Comparison of ENCODE assay signal across 3 cellular contexts in genomic region chr16:33700320-33700719, GRCh38.
DNase-seq lines count a peak whose midpoint lies in the region; ATAC-seq, FAIRE-seq and TF ChIP-seq lines count a peak whose summit lies in the region.
"Not testable (repeated sequence)": the region's sequence is repeated elsewhere in the genome, so short reads cannot be mapped to it uniquely, and the experiment has no call there.

No MANE protein-coding gene starts in this region.

- FAIRE-seq in RCC 7860 (lab: Jason Lieb, UNC); HepG2 (lab: Jason Lieb, UNC): not testable (repeated sequence)

- TF ChIP-seq POLR2A in HepG2 (IDR thresholded peaks at IDR 0.05; ENCODE audit: insufficient read depth in 1 of 2, low read depth in 2 of 2, low read length in 2 of 2): not testable (repeated sequence)

- in situ Hi-C loops in Caki2 (cut with HindIII; ENCODE audit: low pct_unique_long_range_greater_than_20kb, low sequenced_read_pairs); HepG2 (cut with HindIII; ENCODE audit: extremely low pct_ligation_motif_present, low pct_unique_long_range_greater_than_20kb): not testable (repeated sequence)

- POLR2A ChIA-PET in HepG2 (lab: Yijun Ruan, JAX): not testable (repeated sequence)

- CTCF ChIA-PET in HepG2 (lab: Yijun Ruan, JAX; ENCODE audit: low intra/inter-chr PET ratio, low total read pairs): not testable (repeated sequence)

- H3K27me3 ChIP-seq in HepG2 (ENCODE audit: control insufficient read depth in 1 of 2, insufficient read depth in 2 of 2, low read length in 2 of 2): not testable (repeated sequence)

- not testable (repeated sequence) for ATAC-seq in HepG2

- peak overlapping the region; percentile 3; the same call in 1 of the 2 replicates for H3K4me2 ChIP-seq in HepG2 (ENCODE audit: low read depth, low read length)

- WGBS in HepG2 (ENCODE audit: low lambda C conversion rate): 6% methylated on average over 2 of the region's 2 CpGs

- DNase-seq in Caki2 (ENCODE audit: low read depth) (peak; percentile 10), RCC 7860 (ENCODE audit: low spot score) (peak; percentile 2)
- DNase-seq in HepG2 (ENCODE audit: low spot score): not testable (repeated sequence)

- TF ChIP-seq CTCF in HepG2 (CRISPR knock-in tag; IDR thresholded peaks at IDR 0.05): not testable (repeated sequence)

- H3K36me3 ChIP-seq in HepG2 (replicated peaks in 1 of 2; ENCODE audit: control insufficient read depth in 1 of 2, insufficient read depth in 2 of 2, low read length in 2 of 2): not testable (repeated sequence)

- H3K4me1 ChIP-seq in HepG2 (ENCODE audit: insufficient read depth, low read length): not testable (repeated sequence)

- intact Hi-C loops in HepG2 (cut with micrococcal nuclease; ENCODE audit: unreplicated experiment): not testable (repeated sequence)

- not testable (repeated sequence) for BruUV-seq in HepG2 (replicated peaks; lab: Mats Ljungman, UMichigan)

- not testable (repeated sequence) for H3K4me3 ChIP-seq in HepG2 (replicated peaks in 1 of 3; ENCODE audit: insufficient read depth in 1 of 3, low read depth in 2 of 3, low read length in 3 of 3)

- H3K79me2 ChIP-seq in HepG2 (ENCODE audit: insufficient read depth, low read length): not testable (repeated sequence)

- not testable (repeated sequence) for H3K9me3 ChIP-seq in HepG2 (ENCODE audit: low read length)

- H2AFZ ChIP-seq in HepG2 (ENCODE audit: low read length): not testable (repeated sequence)

- TF ChIP-seq EP300 in HepG2 (IDR thresholded peaks at IDR 0.05; ENCODE audit: low read depth in 2 of 2, low read length in 2 of 2); HepG2 (CRISPR knock-in tag; IDR thresholded peaks at IDR 0.05; ENCODE audit: borderline replicate concordance): not testable (repeated sequence)

- H3K27ac ChIP-seq in HepG2 (ENCODE audit: extremely low read length, insufficient read depth, low read length): not testable (repeated sequence)

- H4K20me1 ChIP-seq in HepG2 (ENCODE audit: insufficient read depth, low read length): not testable (repeated sequence)

- not testable (repeated sequence) for TF ChIP-seq RAD21 in HepG2 (CRISPR knock-in tag; IDR thresholded peaks at IDR 0.05)

- not testable (repeated sequence) for H3K9ac ChIP-seq in HepG2 (ENCODE audit: insufficient read depth, low read depth, low read length)

TF ChIP-seq in HepG2, 621 proteins besides CTCF, POLR2A, EP300 and RAD21:
- TF ChIP-seq HNRNPUL1 (IDR thresholded peaks at IDR 0.05; ENCODE audit: low read depth, low read length): peak; percentile 92
- TF ChIP-seq HNF1A (IDR thresholded peaks at IDR 0.05; ENCODE audit: low read depth): peak; percentile 86
- peak; percentile 46; the same call in 1 of the 2 replicates for TF ChIP-seq HNF1A (CRISPR knock-in tag; IDR thresholded peaks at IDR 0.05; ENCODE audit: borderline replicate concordance)
